In genomic region chr1:52139817-52140540, GRCh38 we compare ENCODE assay signal across 8 cellular contexts. TPM values are rescaled to one million over a fixed set of nuclear protein-coding genes. Genes with fewer than 3 reads are reported as not detected.
A peak's percentile ranks its signal among the peaks of the same experiment; 100 is the strongest.
DNase-seq lines count a peak whose midpoint lies in the region; ATAC-seq lines count a peak whose summit lies in the region.

No MANE protein-coding gene starts in this region.

- H3K27ac Mint-ChIP-seq in natural killer cell treated with Interleukin-12 subunit alpha and Interleukin-12 subunit beta and Interleukin-15 and Interleukin-18, amount 100 ng/mL, for 72 hours, result peak overlapping the region in 1 of 2 donors; percentile 10

- H3K9me3 ChIP-seq in BLaER1 treated with 17β-estradiol and CSF1 and Interleukin-3, amounts not matched to agents 10 nM and 100 nM (replicated peaks in 1 of 11), result no peaks in the 10 kb centered on the region
- H3K9me3 ChIP-seq in MG63 (no peaks in the 10 kb centered on the region), adipocyte (ENCODE audit: control insufficient read depth, low read length) (no peaks in the 10 kb centered on the region)

- H3K4me1 ChIP-seq in BLaER1 treated with 17β-estradiol and CSF1 and Interleukin-3, amounts not matched to agents 10 nM and 100 nM, result peaks cover 32 to 52% (median 43%) of the 10 kb centered on the region in 10 experiments
- H3K4me1 ChIP-seq in adipocyte (ENCODE audit: control insufficient read depth, insufficient read depth, low read length), result peaks cover 30% of the 10 kb centered on the region

- H3K4me2 ChIP-seq in BLaER1 treated with 17β-estradiol and CSF1 and Interleukin-3, amounts not matched to agents 10 nM and 100 nM, result peak overlapping the region; percentile 79 to 98 (median 93)

- H3K27me3 Mint-ChIP-seq in natural killer cell treated with Interleukin-12 subunit alpha and Interleukin-12 subunit beta and Interleukin-15 and Interleukin-18, amount 100 ng/mL, for 72 hours, result peaks cover 12 to 28% of the 10 kb centered on the region in 2 donors

- DNase-seq in MG63 (peak; percentile 36), adipocyte (ENCODE audit: low read depth) (peak; percentile 91), NCI-H2196 (lab: John Stamatoyannopoulos, UW; ENCODE audit: unreplicated experiment) (no peak), SHP77 treated with DMSO at 0.1 percent for 48 hours (lab: John Stamatoyannopoulos, UW) (no peak)
- no peak for DNase-seq in natural killer cell treated with Interleukin-12 subunit alpha and Interleukin-12 subunit beta and Interleukin-15 and Interleukin-18, amount 100 ng/mL, for 72 hours (ENCODE audit: low spot score)

- H3K36me3 Mint-ChIP-seq in natural killer cell treated with Interleukin-12 subunit alpha and Interleukin-12 subunit beta and Interleukin-15 and Interleukin-18, amount 100 ng/mL, for 72 hours, result no peaks in the 10 kb centered on the region

- no peaks in the 10 kb centered on the region for H3K9me3 Mint-ChIP-seq in natural killer cell treated with Interleukin-12 subunit alpha and Interleukin-12 subunit beta and Interleukin-15 and Interleukin-18, amount 100 ng/mL, for 72 hours

- H3K4me1 Mint-ChIP-seq in natural killer cell treated with Interleukin-12 subunit alpha and Interleukin-12 subunit beta and Interleukin-15 and Interleukin-18, amount 100 ng/mL, for 72 hours (ENCODE audit: low read depth in 2 of 2), result peaks cover 27 to 38% of the 10 kb centered on the region in 2 donors

- H3K27me3 ChIP-seq in BLaER1 treated with 17β-estradiol and CSF1 and Interleukin-3, amounts not matched to agents 10 nM and 100 nM, result no peaks in the 10 kb centered on the region
- no peaks in the 10 kb centered on the region for H3K27me3 ChIP-seq in MG63
- H3K27me3 ChIP-seq in adipocyte (replicated peaks; ENCODE audit: control insufficient read depth, insufficient read depth, low read length), result no peaks in the 10 kb centered on the region

- peak overlapping the region in 3 of 10 experiments; percentile 1 to 29 (median 5); a peak in 3 of 20 replicates for H3K4me3 ChIP-seq in BLaER1 treated with 17β-estradiol and CSF1 and Interleukin-3, amounts not matched to agents 10 nM and 100 nM
- H3K4me3 ChIP-seq in MG63, result no peak overlapping the region
- H3K4me3 ChIP-seq in adipocyte (ENCODE audit: low read length), result peak overlapping the region; percentile 30

- H4K20me1 ChIP-seq in BLaER1 treated with 17β-estradiol and CSF1 and Interleukin-3, amounts not matched to agents 10 nM and 100 nM, result peaks cover 0 to 27% (median 11%) of the 10 kb centered on the region in 11 experiments; a peak in 11 of 22 replicates

- H3K36me3 ChIP-seq in BLaER1 treated with 17β-estradiol and CSF1 and Interleukin-3, amounts not matched to agents 10 nM and 100 nM, result no peaks in the 10 kb centered on the region
- H3K36me3 ChIP-seq in MG63, result no peaks in the 10 kb centered on the region
- no peaks in the 10 kb centered on the region for H3K36me3 ChIP-seq in adipocyte (ENCODE audit: control insufficient read depth, insufficient read depth, low read length, severe bottlenecking)

- H3K27ac ChIP-seq in BLaER1 treated with 17β-estradiol and CSF1 and Interleukin-3, amounts not matched to agents 10 nM and 100 nM, result peak overlapping the region in 10 of 11 experiments; percentile 76 to 98 (median 94); a peak in 20 of 22 replicates

- H3K9ac ChIP-seq in BLaER1 treated with 17β-estradiol and CSF1 and Interleukin-3, amounts not matched to agents 10 nM and 100 nM, result peak overlapping the region in 10 of 11 experiments; percentile 22 to 98 (median 54); a peak in 18 of 22 replicates
- H3K9ac ChIP-seq in adipocyte (ENCODE audit: low read length), result no peak overlapping the region

- peak overlapping the region; percentile 43 for H3K4me3 Mint-ChIP-seq in natural killer cell treated with Interleukin-12 subunit alpha and Interleukin-12 subunit beta and Interleukin-15 and Interleukin-18, amount 100 ng/mL, for 72 hours

- ATAC-seq in GM19324 (IDR thresholded peaks at IDR 0.05; ENCODE audit: low FRiP score, unreplicated experiment), result peak; percentile 28
- peak; percentile 64 to 79 for ATAC-seq in natural killer cell treated with Interleukin-12 subunit alpha and Interleukin-12 subunit beta and Interleukin-15 and Interleukin-18, amount 100 ng/mL, for 72 hours
- no peak for ATAC-seq in HG02642 (IDR thresholded peaks at IDR 0.05; ENCODE audit: poor library complexity, unreplicated experiment)

RNA-seq across cellular contexts. Expression of gene ZFYVE9, which starts 1.9 kb away (rescaled TPM):
- total RNA-seq in MG63 (2014; rRNA removed; shearing (Covaris generic); ENCODE audit: low replicate concordance), result 16.6 and 24.2 TPM in 2 replicates
- 1 to 10 TPM; 1.1 to 2.9 TPM for total RNA-seq in natural killer cell treated with Interleukin-12 subunit alpha and Interleukin-12 subunit beta and Interleukin-15 and Interleukin-18, amount 100 ng/mL, for 72 hours

Comparison
In these comparisons a context has a peak if more than half of its experiments do, and no peak if none do; other contexts are left out.
1. DNase-seq: peak in MG63 (single experiment) and adipocyte (single experiment); none in natural killer cell treated with Interleukin-12 subunit alpha and Interleukin-12 subunit beta and Interleukin-15 and Interleukin-18, amount 100 ng/mL, for 72 hours (single experiment), NCI-H2196 (single experiment) and SHP77 treated with DMSO at 0.1 percent for 48 hours (single experiment).